Comparison of ENCODE assay signal across 1 cellular context in the genomic region with DNA sequence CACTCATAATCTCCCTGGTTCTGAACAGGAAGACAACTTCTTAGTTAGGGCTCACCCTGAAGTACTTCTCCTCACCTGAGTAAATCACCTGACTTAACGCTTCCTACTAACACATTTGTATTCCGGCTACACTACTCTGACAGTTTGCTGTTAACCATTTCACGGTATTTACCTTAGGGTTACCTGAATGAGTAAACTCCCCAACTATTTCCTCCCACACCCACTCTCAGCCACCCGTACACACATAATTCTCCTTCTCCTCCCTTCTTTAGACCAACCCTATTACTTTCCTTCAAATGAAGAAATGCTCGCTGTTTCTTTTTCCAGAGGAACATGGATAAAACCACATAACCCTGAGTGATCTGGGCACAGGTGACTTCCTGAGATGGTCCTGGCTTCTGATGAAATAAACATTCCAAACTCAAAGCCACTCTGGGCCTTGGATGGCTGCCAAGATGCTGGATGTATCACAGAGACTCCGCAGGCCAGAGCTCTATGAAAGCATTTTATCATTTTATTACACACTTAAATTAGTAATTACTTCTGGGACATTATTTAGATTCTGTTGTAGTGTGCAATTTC.
TF ChIP-seq lines count a peak whose summit lies in the region.

No MANE protein-coding gene starts in this region.

TF ChIP-seq in HCT116, 20 proteins besides CTCF, POLR2A, EP300 and RAD21 (continued from another document):
- TF ChIP-seq, protein P1, sequence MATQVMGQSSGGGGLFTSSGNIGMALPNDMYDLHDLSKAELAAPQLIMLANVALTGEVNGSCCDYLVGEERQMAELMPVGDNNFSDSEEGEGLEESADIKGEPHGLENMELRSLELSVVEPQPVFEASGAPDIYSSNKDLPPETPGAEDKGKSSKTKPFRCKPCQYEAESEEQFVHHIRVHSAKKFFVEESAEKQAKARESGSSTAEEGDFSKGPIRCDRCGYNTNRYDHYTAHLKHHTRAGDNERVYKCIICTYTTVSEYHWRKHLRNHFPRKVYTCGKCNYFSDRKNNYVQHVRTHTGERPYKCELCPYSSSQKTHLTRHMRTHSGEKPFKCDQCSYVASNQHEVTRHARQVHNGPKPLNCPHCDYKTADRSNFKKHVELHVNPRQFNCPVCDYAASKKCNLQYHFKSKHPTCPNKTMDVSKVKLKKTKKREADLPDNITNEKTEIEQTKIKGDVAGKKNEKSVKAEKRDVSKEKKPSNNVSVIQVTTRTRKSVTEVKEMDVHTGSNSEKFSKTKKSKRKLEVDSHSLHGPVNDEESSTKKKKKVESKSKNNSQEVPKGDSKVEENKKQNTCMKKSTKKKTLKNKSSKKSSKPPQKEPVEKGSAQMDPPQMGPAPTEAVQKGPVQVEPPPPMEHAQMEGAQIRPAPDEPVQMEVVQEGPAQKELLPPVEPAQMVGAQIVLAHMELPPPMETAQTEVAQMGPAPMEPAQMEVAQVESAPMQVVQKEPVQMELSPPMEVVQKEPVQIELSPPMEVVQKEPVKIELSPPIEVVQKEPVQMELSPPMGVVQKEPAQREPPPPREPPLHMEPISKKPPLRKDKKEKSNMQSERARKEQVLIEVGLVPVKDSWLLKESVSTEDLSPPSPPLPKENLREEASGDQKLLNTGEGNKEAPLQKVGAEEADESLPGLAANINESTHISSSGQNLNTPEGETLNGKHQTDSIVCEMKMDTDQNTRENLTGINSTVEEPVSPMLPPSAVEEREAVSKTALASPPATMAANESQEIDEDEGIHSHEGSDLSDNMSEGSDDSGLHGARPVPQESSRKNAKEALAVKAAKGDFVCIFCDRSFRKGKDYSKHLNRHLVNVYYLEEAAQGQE (IDR thresholded peaks at IDR 0.05; ENCODE audit: low read depth) = no peak
- TF ChIP-seq, protein P2, sequence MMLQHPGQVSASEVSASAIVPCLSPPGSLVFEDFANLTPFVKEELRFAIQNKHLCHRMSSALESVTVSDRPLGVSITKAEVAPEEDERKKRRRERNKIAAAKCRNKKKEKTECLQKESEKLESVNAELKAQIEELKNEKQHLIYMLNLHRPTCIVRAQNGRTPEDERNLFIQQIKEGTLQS (IDR thresholded peaks at IDR 0.05) = no peak
- no peak for TF ChIP-seq SRF (IDR thresholded peaks at IDR 0.05; ENCODE audit: low read depth)
- no peak for TF ChIP-seq CBX3 (IDR thresholded peaks at IDR 0.05; ENCODE audit: low read depth)
- TF ChIP-seq, protein P3, sequence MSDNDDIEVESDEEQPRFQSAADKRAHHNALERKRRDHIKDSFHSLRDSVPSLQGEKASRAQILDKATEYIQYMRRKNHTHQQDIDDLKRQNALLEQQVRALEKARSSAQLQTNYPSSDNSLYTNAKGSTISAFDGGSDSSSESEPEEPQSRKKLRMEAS (IDR thresholded peaks at IDR 0.05) = no peak; the same call in 1 of the 2 replicates
- TF ChIP-seq ELF1 (IDR thresholded peaks at IDR 0.05; ENCODE audit: borderline replicate concordance, low read depth) = no peak
- no peak for TF ChIP-seq ZFX (IDR thresholded peaks at IDR 0.05)
- TF ChIP-seq TCF7L2 (IDR thresholded peaks at IDR 0.05; ENCODE audit: borderline replicate concordance, extremely low read depth, insufficient read depth, insufficient read length) = no peak
- peak; percentile 65 for TF ChIP-seq JUND (IDR thresholded peaks at IDR 0.05)
- TF ChIP-seq EZH2 (IDR thresholded peaks at IDR 0.05) = no peak
- no peak for TF ChIP-seq YY1 (IDR thresholded peaks at IDR 0.05; ENCODE audit: extremely low read depth, insufficient replicate concordance, low read depth, low read length)
- TF ChIP-seq CEBPB (IDR thresholded peaks at IDR 0.05; ENCODE audit: low read depth) = peak; percentile 81
- TF ChIP-seq POLR2AphosphoS5 (IDR thresholded peaks at IDR 0.05; ENCODE audit: low read depth, low read length) = peak; percentile 35; the same call in 1 of the 2 replicates
- no peak for TF ChIP-seq ZNF274 (IDR thresholded peaks at IDR 0.05; ENCODE audit: low read depth, low read length)
- TF ChIP-seq EGR1 (IDR thresholded peaks at IDR 0.05; ENCODE audit: low read depth) = peak; percentile 83
- peak; percentile 76 for TF ChIP-seq FOSL1 (IDR thresholded peaks at IDR 0.05; ENCODE audit: low read depth)
- TF ChIP-seq EZH2phosphoT487 (IDR thresholded peaks at IDR 0.05; ENCODE audit: borderline replicate concordance) = no peak
